16 cellular contexts compared by ENCODE assay signal in genomic region chr11:126403039-126403438, GRCh38. TPM values are rescaled to one million over a fixed set of nuclear protein-coding genes. Genes with fewer than 3 reads are reported as not detected.
DNase-seq lines count a peak whose midpoint lies in the region; ATAC-seq, FAIRE-seq and TF ChIP-seq lines count a peak whose summit lies in the region.
"Had no signal": no experiment of that assay in that cellular context is flagged by ENCODE, and none has a peak within 500 bp of the region (broad histone marks: within the 10 kb centered on the region; RNA-seq: fewer than 3 reads in every experiment).

No MANE protein-coding gene starts in this region.

- H3K27me3 ChIP-seq in mammary epithelial cell (ENCODE audit: insufficient read depth, low read length): no peaks in the 10 kb centered on the region
- H3K27me3 ChIP-seq: cardiac muscle cell had no signal

- CTCF ChIA-PET in A549 (lab: Yijun Ruan, JAX) (interaction anchor here (1.4 kb wide), 1 partner anchor 10 kb away, joined by 3 read pairs; no protein-coding TSS in a partner anchor), mammary epithelial cell (lab: Charles Lee; ENCODE audit: low non-redundant PET) (no interaction called here)

- TF ChIP-seq CTCF in A549 (IDR thresholded peaks at IDR 0.05) (no peak), mammary epithelial cell (conservative IDR thresholded peaks at IDR 0.05 in 1 of 2, IDR thresholded peaks at IDR 0.05 in 1 of 2; ENCODE audit: extremely low read depth in 1 of 2, insufficient read depth in 1 of 2, low read depth in 1 of 2, low read length in 2 of 2) (no peak)

- no peak overlapping the region for H2AFZ ChIP-seq in mammary epithelial cell (ENCODE audit: low read depth, low read length)

- 80% methylated on average over 6 of the region's 11 CpGs for WGBS in A549 (ENCODE audit: missing lambda C conversion rate)
- 73% methylated on average over 11 of the region's 11 CpGs for WGBS in mammary epithelial cell (ENCODE audit: low coverage, missing lambda C conversion rate)

- H4K20me1 ChIP-seq in mammary epithelial cell (ENCODE audit: insufficient read depth, low read length): no peaks in the 10 kb centered on the region

- POLR2A ChIA-PET in A549 (lab: Yijun Ruan, JAX): no interaction called here

- no peak overlapping the region for H3K9ac ChIP-seq in mammary epithelial cell (ENCODE audit: insufficient read depth, low read length)

- H3K4me2 ChIP-seq in A549: no peak overlapping the region
- no peak overlapping the region for H3K4me2 ChIP-seq in mammary epithelial cell (ENCODE audit: insufficient read depth, low read depth, low read length)

- H3K4me1 ChIP-seq in A549 (peaks cover 11% of the 10 kb centered on the region; the same call in 2 of the 3 replicates), mammary epithelial cell (ENCODE audit: insufficient read depth, low read length) (peaks cover 35% of the 10 kb centered on the region)

- intact Hi-C loops in mammary epithelial cell (cut with micrococcal nuclease): no loop called here

- H3K27ac ChIP-seq in A549 (no peak overlapping the region), mammary epithelial cell (ENCODE audit: insufficient read depth, low read depth, low read length) (no peak overlapping the region)
- H3K27ac ChIP-seq: cardiac muscle cell, VCaP had no signal

- H3K9me3 ChIP-seq in A549: no peaks in the 10 kb centered on the region
- H3K9me3 ChIP-seq in mammary epithelial cell (replicated peaks; ENCODE audit: insufficient read depth, low read length): no peaks in the 10 kb centered on the region

- H3K79me2 ChIP-seq in mammary epithelial cell (ENCODE audit: insufficient read depth, low read length): peaks cover 4% of the 10 kb centered on the region

- no peak for FAIRE-seq in A549 (lab: Jason Lieb, UNC)

- TF ChIP-seq POLR2A in A549 (IDR thresholded peaks at IDR 0.05; ENCODE audit: low read length): no peak

- TF ChIP-seq EP300 in A549 (IDR thresholded peaks at IDR 0.05): no peak

- peaks cover under 1% of the 10 kb centered on the region for H3K36me3 ChIP-seq in mammary epithelial cell (ENCODE audit: insufficient read depth, low read length)
- H3K36me3 ChIP-seq: cardiac muscle cell had no signal

- no peak overlapping the region for H3K4me3 ChIP-seq in A549
- no peak overlapping the region for H3K4me3 ChIP-seq in mammary epithelial cell (replicated peaks in 1 of 3; ENCODE audit: insufficient read depth in 1 of 3, low read depth in 2 of 3, low read length in 3 of 3)
- H3K4me3 ChIP-seq: cardiac muscle cell, lung, skin epidermis had no signal

- TF ChIP-seq RAD21 in A549 (conservative IDR thresholded peaks at IDR 0.05 in 1 of 2, IDR thresholded peaks at IDR 0.05 in 1 of 2): no peak

- ATAC-seq in A549 (peak in 1 of 2 experiments; percentile 63; a peak in 3 of 6 replicates), HG03432 (IDR thresholded peaks at IDR 0.05; ENCODE audit: unreplicated experiment) (no peak), GM21515 (IDR thresholded peaks at IDR 0.05; ENCODE audit: unreplicated experiment) (no peak)
- ATAC-seq: activated CD8-positive, alpha-beta memory T cell treated with anti-CD3 and anti-CD28 coated beads, Interleukin-2, amount 10 ng/mL, durations not matched to agents 7 days and 5 days had no signal

- peak; percentile 8 to 41 for DNase-seq in A549 (ENCODE audit: low read depth in 1 of 2, low spot score in 1 of 2)
- DNase-seq in HT-29 (ENCODE audit: low spot score): peak; percentile 94
- DNase-seq in mammary epithelial cell: peak; percentile 20
- DNase-seq in mesenteric fat pad (ENCODE audit: low spot score): peak; percentile 79
- DNase-seq in cerebellar cortex (ENCODE audit: low spot score): no peak
- no peak for DNase-seq in epidermal melanocyte (ENCODE audit: insufficient read length, low spot score)
- DNase-seq: activated CD8-positive, alpha-beta memory T cell treated with anti-CD3 and anti-CD28 coated beads, Interleukin-2, amount 10 ng/mL, durations not matched to agents 7 days and 5 days; NCI-H1436 treated with DMSO at 0.1 percent for 48 hours; NCI-H774; SHP77 treated with DMSO at 0.1 percent for 48 hours had no signal

- no TSS peak for BruUV-seq in mammary epithelial cell (replicated peaks; lab: Mats Ljungman, UMichigan)

- in situ Hi-C loops in mammary epithelial cell (cut with MboI; ENCODE audit: low sequenced_read_pairs in 2 of 2): loop anchor here in 1 of 2 donors (25.0 kb wide), 1 partner anchor 91 kb away; the partner anchor contains the start of gene DCPS

- dilution Hi-C loops in mammary epithelial cell (cut with HindIII; ENCODE audit: low sequenced_read_pairs): no loop called here

TF ChIP-seq in A549, 52 proteins besides CTCF, POLR2A, EP300 and RAD21:
- no peak for TF ChIP-seq BHLHE40 (IDR thresholded peaks at IDR 0.05; ENCODE audit: low read depth, low read length)
- TF ChIP-seq FOSB (CRISPR knock-in tag; IDR thresholded peaks at IDR 0.05): no peak
- no peak for TF ChIP-seq KDM5A (IDR thresholded peaks at IDR 0.05)
- no peak for TF ChIP-seq ELK1 (IDR thresholded peaks at IDR 0.05; ENCODE audit: low read depth, low read length)
- TF ChIP-seq BCL3 (IDR thresholded peaks at IDR 0.05): no peak
- TF ChIP-seq NPAS2 (CRISPR knock-in tag; IDR thresholded peaks at IDR 0.05; ENCODE audit: borderline replicate concordance): no peak
- no peak for TF ChIP-seq TFCP2L1 (CRISPR knock-in tag; IDR thresholded peaks at IDR 0.05)
- TF ChIP-seq, protein P1, sequence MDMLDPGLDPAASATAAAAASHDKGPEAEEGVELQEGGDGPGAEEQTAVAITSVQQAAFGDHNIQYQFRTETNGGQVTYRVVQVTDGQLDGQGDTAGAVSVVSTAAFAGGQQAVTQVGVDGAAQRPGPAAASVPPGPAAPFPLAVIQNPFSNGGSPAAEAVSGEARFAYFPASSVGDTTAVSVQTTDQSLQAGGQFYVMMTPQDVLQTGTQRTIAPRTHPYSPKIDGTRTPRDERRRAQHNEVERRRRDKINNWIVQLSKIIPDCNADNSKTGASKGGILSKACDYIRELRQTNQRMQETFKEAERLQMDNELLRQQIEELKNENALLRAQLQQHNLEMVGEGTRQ (IDR thresholded peaks at IDR 0.05): no peak
- no peak for TF ChIP-seq CEBPB (IDR thresholded peaks at IDR 0.05)
- no peak for TF ChIP-seq FOXS1 (CRISPR knock-in tag; IDR thresholded peaks at IDR 0.05)
- TF ChIP-seq CHD2 (IDR thresholded peaks at IDR 0.05; ENCODE audit: low read length, partially characterized antibody): no peak
- no peak for TF ChIP-seq HOXB5 (CRISPR knock-in tag; IDR thresholded peaks at IDR 0.05)
- TF ChIP-seq, protein P2, sequence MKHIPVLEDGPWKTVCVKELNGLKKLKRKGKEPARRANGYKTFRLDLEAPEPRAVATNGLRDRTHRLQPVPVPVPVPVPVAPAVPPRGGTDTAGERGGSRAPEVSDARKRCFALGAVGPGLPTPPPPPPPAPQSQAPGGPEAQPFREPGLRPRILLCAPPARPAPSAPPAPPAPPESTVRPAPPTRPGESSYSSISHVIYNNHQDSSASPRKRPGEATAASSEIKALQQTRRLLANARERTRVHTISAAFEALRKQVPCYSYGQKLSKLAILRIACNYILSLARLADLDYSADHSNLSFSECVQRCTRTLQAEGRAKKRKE (CRISPR knock-in tag; IDR thresholded peaks at IDR 0.05; ENCODE audit: low read depth): no peak
- TF ChIP-seq HEYL (CRISPR knock-in tag; IDR thresholded peaks at IDR 0.05): no peak

RNA-seq across cellular contexts. Expression of gene ST3GAL4, which starts 47.6 kb away (rescaled TPM):
- polyA plus RNA-seq in A549 (2011; rRNA removed): 11.9 and 17.3 TPM in 2 replicates
- 25.4 and 31.5 TPM in 2 replicates for polyA plus RNA-seq in A549 (2012; cell fraction: cytosol; rRNA removed)
- 28.4 and 28.9 TPM in 2 replicates for polyA plus RNA-seq in A549 (2012; cell fraction: nucleus; rRNA removed)
- 16.5 to 19.7 TPM (median 17.5 TPM) in 3 replicates for polyA plus RNA-seq in A549 (2017; fragmentation: RNase III; extraction: RNeasy Plus Mini Kit Qiagen cat#74134 plus additional on column Dnase treatment)
- 17.9 and 19.2 TPM in 2 replicates for polyA minus RNA-seq in A549 (2011; rRNA and poly(A)+ RNA removed)
- total RNA-seq in HT-29 (2014; rRNA removed; shearing (Covaris generic)): 140 and 158 TPM in 2 replicates
- 10 to 100 TPM; 32.8 to 38.0 TPM for total RNA-seq in mammary epithelial cell
- polyA plus RNA-seq in mammary epithelial cell: 35.9 TPM
- 72.9 TPM for polyA minus RNA-seq in mammary epithelial cell
- total RNA-seq in mesenteric fat pad: 65.2 TPM

Comparison
In these comparisons a context has a peak if more than half of its experiments do, and no peak if none do; other contexts are left out.
1. DNase-seq: peak in A549 (2 of 2), HT-29 (single experiment), mammary epithelial cell (single experiment) and mesenteric fat pad (single experiment); none in cerebellar cortex (single experiment) and epidermal melanocyte (single experiment).